In the genomic region with DNA sequence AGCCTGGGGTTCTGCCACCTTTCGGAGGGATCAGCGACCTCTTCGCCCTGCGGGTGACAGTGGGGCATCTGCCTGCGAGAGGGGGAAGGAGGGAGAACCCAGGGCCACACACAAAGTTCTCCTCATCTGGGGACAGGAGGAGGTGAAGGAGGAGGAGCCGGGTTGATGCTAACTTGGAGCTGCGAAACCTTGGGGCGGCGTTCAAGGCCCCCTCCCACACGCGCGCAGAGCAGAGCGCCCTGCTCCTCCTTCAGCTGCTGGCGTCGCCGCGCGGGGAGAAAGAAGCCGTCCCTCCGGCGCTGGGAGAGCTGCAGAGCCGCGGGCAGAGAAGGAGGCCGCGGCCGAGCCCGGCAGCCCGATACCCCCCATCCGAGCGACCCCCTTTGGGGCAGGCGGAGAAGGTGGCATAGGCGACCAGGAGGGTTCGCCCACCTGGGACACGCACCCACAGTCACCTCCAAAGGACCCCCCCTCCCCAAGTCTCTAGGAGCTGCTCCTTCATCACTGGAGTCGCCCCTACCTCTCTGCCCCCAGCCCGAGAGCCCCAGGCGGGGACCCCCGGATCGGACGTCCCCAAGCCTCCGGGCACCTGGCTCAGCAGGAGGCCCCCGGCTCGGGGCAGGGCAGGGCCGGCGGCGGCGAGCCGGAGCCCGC, we compare ENCODE assay signal across 8 cellular contexts. TPM values are rescaled to one million over a fixed set of nuclear protein-coding genes. Genes with fewer than 3 reads are reported as not detected.
DNase-seq lines count a peak whose midpoint lies in the region; ATAC-seq and TF ChIP-seq lines count a peak whose summit lies in the region.

A gene with protein sequence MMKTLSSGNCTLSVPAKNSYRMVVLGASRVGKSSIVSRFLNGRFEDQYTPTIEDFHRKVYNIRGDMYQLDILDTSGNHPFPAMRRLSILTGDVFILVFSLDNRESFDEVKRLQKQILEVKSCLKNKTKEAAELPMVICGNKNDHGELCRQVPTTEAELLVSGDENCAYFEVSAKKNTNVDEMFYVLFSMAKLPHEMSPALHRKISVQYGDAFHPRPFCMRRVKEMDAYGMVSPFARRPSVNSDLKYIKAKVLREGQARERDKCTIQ (plus strand): TSS at position 232 of the 654 bp plus-strand sequence. CDS start 5,979 bp downstream, outside the sequence.

- peak within 1 kb of the TSS; percentile 46 to 66 (median 59) for H3K4me3 ChIP-seq in heart right ventricle

- ATAC-seq in heart right ventricle (peak; percentile 4 to 60 (median 34)), HG03025 (IDR thresholded peaks at IDR 0.05; ENCODE audit: low FRiP score, unreplicated experiment) (no peak), GM18873 (IDR thresholded peaks at IDR 0.05; ENCODE audit: low FRiP score, unreplicated experiment) (no peak)

- intact Hi-C loops in heart right ventricle (cut with DNase I) = no loop called here

- H3K9me3 ChIP-seq in heart right ventricle = no peaks in the 10 kb centered on the region

- TF ChIP-seq CTCF in heart right ventricle (IDR thresholded peaks at IDR 0.05) = no peak

- peaks cover 0 to 57% (median 23%) of the 10 kb centered on the region in 7 donors for H3K27me3 ChIP-seq in heart right ventricle

- 1 to 2% methylated on average over 48 to 49 of the region's 49 CpGs for WGBS in heart right ventricle, 2 donors

- H3K4me1 ChIP-seq in heart right ventricle = peaks cover 5 to 39% (median 23%) of the 10 kb centered on the region in 9 donors

- H3K36me3 ChIP-seq in heart right ventricle = no peaks in the 10 kb centered on the region

- DNase-seq in NCI-H526 (lab: John Stamatoyannopoulos, UW) (peak; percentile 34 to 82), NCI-H526 treated with DMSO at 0.1 percent for 48 hours (lab: John Stamatoyannopoulos, UW) (no peak), NCI-H2171 treated with DMSO at 0.1 percent for 48 hours (lab: John Stamatoyannopoulos, UW) (peak; percentile 64), heart right ventricle (peak; percentile 43 to 61), putamen (ENCODE audit: low spot score) (peak; percentile 84)
- peak; percentile 62 for DNase-seq in activated naive CD4-positive, alpha-beta T cell treated with Interleukin-2 at 50 U/mL for 16 hours

- H3K27ac ChIP-seq in heart right ventricle = peak within 1 kb of the TSS; percentile 29 to 85 (median 68)

RNA-seq across cellular contexts. Expression of the gene that starts here (rescaled TPM):
- 1 to 10 TPM; 1.4 to 9.9 (median 3.6) TPM for total RNA-seq in heart right ventricle
- 1 to 10 TPM; 3.1 to 5.1 TPM for polyA plus RNA-seq in heart right ventricle

Comparison
In these comparisons a context has a peak if more than half of its experiments do, and no peak if none do; other contexts are left out.
1. ATAC-seq: peak in heart right ventricle (8 of 8); none in HG03025 (single experiment) and GM18873 (single experiment).